ENCODE assay signal across 27 cellular contexts in genomic region chr12:113852273-113852672, GRCh38.
DNase-seq lines count a peak whose midpoint lies in the region; ATAC-seq lines count a peak whose summit lies in the region.
"Had no signal": no experiment of that assay in that cellular context is flagged by ENCODE, and none has a peak within 500 bp of the region (broad histone marks: within the 10 kb centered on the region; RNA-seq: fewer than 3 reads in every experiment).

No MANE protein-coding gene starts in this region.

- H3K27ac Mint-ChIP-seq in activated T-cell treated with anti-CD3 and anti-CD28 coated beads, Interleukin-2, amount 50 U/mL, for 72 hours: no peak overlapping the region
- H3K27ac Mint-ChIP-seq: activated B cell treated with CpG ODN at 0.5 μM for 24 hours; activated CD8-positive, alpha-beta memory T cell treated with anti-CD3 and anti-CD28 coated beads, Interleukin-2, amount 10 ng/mL, durations not matched to agents 7 days and 5 days; CD4-positive, alpha-beta T cell had no signal

- H3K27ac ChIP-seq in cingulate gyrus (ENCODE audit: low read depth, low read length): peak overlapping the region; percentile 5
- H3K27ac ChIP-seq: 22Rv1, body of pancreas, GM23248, left ventricle myocardium inferior, skin epidermis, tibial artery had no signal

- no peaks in the 10 kb centered on the region for H3K9me3 Mint-ChIP-seq in activated T-cell treated with anti-CD3 and anti-CD28 coated beads, Interleukin-2, amount 50 U/mL, for 72 hours
- H3K9me3 Mint-ChIP-seq: activated B cell treated with CpG ODN at 0.5 μM for 24 hours; CD4-positive, alpha-beta T cell had no signal

- H3K27me3 Mint-ChIP-seq in activated T-cell treated with anti-CD3 and anti-CD28 coated beads, Interleukin-2, amount 50 U/mL, for 72 hours (ENCODE audit: low read depth): no peaks in the 10 kb centered on the region
- H3K27me3 Mint-ChIP-seq: activated B cell treated with CpG ODN at 0.5 μM for 24 hours; activated CD8-positive, alpha-beta memory T cell treated with anti-CD3 and anti-CD28 coated beads, Interleukin-2, amount 10 ng/mL, durations not matched to agents 7 days and 5 days; CD4-positive, alpha-beta T cell had no signal

- H3K36me3 Mint-ChIP-seq in activated T-cell treated with anti-CD3 and anti-CD28 coated beads, Interleukin-2, amount 50 U/mL, for 72 hours (ENCODE audit: insufficient read depth in 2 of 2): peaks cover 0 to 6% of the 10 kb centered on the region in 2 donors
- H3K36me3 Mint-ChIP-seq: activated CD8-positive, alpha-beta memory T cell treated with anti-CD3 and anti-CD28 coated beads, Interleukin-2, amount 10 ng/mL, durations not matched to agents 7 days and 5 days had no signal

- no peak for ATAC-seq in activated T-cell treated with anti-CD3 and anti-CD28 coated beads, Interleukin-2, amount 50 U/mL, for 72 hours (replicated peaks in 1 of 2)
- ATAC-seq: activated CD8-positive, alpha-beta memory T cell treated with anti-CD3 and anti-CD28 coated beads, Interleukin-2, amount 10 ng/mL, durations not matched to agents 7 days and 5 days; body of pancreas; gastroesophageal sphincter had no signal

- no peaks in the 10 kb centered on the region for H3K4me1 Mint-ChIP-seq in activated T-cell treated with anti-CD3 and anti-CD28 coated beads, Interleukin-2, amount 50 U/mL, for 72 hours (ENCODE audit: low read depth)
- H3K4me1 Mint-ChIP-seq: activated B cell treated with CpG ODN at 0.5 μM for 24 hours; activated CD8-positive, alpha-beta memory T cell treated with anti-CD3 and anti-CD28 coated beads, Interleukin-2, amount 10 ng/mL, durations not matched to agents 7 days and 5 days had no signal

- DNase-seq in DMS79 treated with DMSO at 0.1 percent for 48 hours (lab: John Stamatoyannopoulos, UW): peak; percentile 20
- no peak for DNase-seq in DMS79 (lab: John Stamatoyannopoulos, UW)
- DNase-seq in DMS153 treated with DMSO at 0.1 percent for 48 hours (lab: John Stamatoyannopoulos, UW; ENCODE audit: unreplicated experiment): peak; percentile 52
- DNase-seq in NCI-H2171 treated with DMSO at 0.1 percent for 48 hours (lab: John Stamatoyannopoulos, UW): peak; percentile 73
- DNase-seq in activated naive CD4-positive, alpha-beta T cell treated with Interleukin-2 at 50 U/mL for 16 hours: no peak
- DNase-seq in UCSD-AML1 (lab: John Stamatoyannopoulos, UW; ENCODE audit: unreplicated experiment): no peak
- DNase-seq in activated T-cell treated with anti-CD3 and anti-CD28 coated beads, Interleukin-2, amount 50 U/mL, for 72 hours: no peak
- DNase-seq: activated B cell treated with CpG ODN at 0.5 μM for 24 hours; activated CD4-positive, alpha-beta T cell treated with anti-CD3 and anti-CD28 coated beads, Interleukin-2, amount 50 U/mL, for 1 hour; activated CD8-positive, alpha-beta memory T cell treated with anti-CD3 and anti-CD28 coated beads, Interleukin-2, amount 10 ng/mL, durations not matched to agents 7 days and 5 days; activated naive CD4-positive, alpha-beta T cell; activated T-cell treated with anti-CD3 and anti-CD28 coated beads, Interleukin-2, amount 50 U/mL, for 48 hours; CD4-positive, alpha-beta T cell; cerebellar nuclear complex; GM23248; left ventricle myocardium inferior; NCI-H226; retina; Right ventricle myocardium superior; stomach; T-helper 9 cell; tibial artery had no signal

- no peak overlapping the region for H3K4me3 Mint-ChIP-seq in activated T-cell treated with anti-CD3 and anti-CD28 coated beads, Interleukin-2, amount 50 U/mL, for 72 hours
- H3K4me3 Mint-ChIP-seq: activated B cell treated with CpG ODN at 0.5 μM for 24 hours; activated CD8-positive, alpha-beta memory T cell treated with anti-CD3 and anti-CD28 coated beads, Interleukin-2, amount 10 ng/mL, durations not matched to agents 7 days and 5 days; CD4-positive, alpha-beta T cell had no signal

Comparison
In these comparisons a context has a peak if more than half of its experiments do, and no peak if none do; other contexts are left out.
1. DNase-seq: peak in DMS79 treated with DMSO at 0.1 percent for 48 hours (single experiment), DMS153 treated with DMSO at 0.1 percent for 48 hours (single experiment) and NCI-H2171 treated with DMSO at 0.1 percent for 48 hours (single experiment); none in DMS79 (single experiment), activated naive CD4-positive, alpha-beta T cell treated with Interleukin-2 at 50 U/mL for 16 hours (single experiment), UCSD-AML1 (single experiment) and activated T-cell treated with anti-CD3 and anti-CD28 coated beads, Interleukin-2, amount 50 U/mL, for 72 hours (0 of 2).